Comparison of ENCODE assay signal across 10 cellular contexts in the genomic region with DNA sequence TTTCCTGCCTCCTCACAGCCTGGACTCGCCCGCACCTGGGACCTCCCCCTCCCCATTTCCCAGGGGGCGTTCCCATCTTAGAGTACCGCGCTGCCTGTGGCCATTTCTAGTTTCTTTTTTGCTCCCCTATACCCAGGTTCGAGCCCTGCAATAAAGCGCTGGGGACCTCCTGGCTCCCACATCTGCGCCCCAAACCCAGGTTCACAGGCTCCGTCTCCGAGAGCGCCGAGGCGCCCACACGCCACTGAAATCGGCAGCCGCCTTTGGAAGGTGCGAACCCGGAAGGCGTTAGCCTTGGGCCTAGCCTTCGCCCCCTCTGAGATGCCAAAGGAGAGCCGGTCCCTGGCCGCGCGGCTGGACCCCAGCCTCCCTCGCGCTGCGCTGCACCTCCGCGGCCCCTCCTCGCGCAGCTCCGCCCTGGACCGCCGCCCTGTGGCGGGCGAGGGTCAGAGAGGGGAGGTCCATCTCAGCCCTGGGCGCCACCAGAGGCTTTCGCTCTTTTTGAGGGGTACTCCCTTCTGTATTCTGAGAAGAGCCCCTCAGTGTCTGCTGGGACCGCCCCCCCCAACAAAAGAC. TPM values are rescaled to one million over a fixed set of nuclear protein-coding genes. Genes with fewer than 3 reads are reported as not detected.
A peak's percentile ranks its signal among the peaks of the same experiment; 100 is the strongest.
DNase-seq lines count a peak whose midpoint lies in the region; ATAC-seq and TF ChIP-seq lines count a peak whose summit lies in the region.
"Had no signal": no experiment of that assay in that cellular context is flagged by ENCODE, and none has a peak within 500 bp of the region (broad histone marks: within the 10 kb centered on the region; RNA-seq: fewer than 3 reads in every experiment).

No MANE protein-coding gene starts in this region.

- H4K8ac ChIP-seq in mesenchymal stem cell (ENCODE audit: low read length), result no peak overlapping the region

- no peak for ATAC-seq in stimulated activated naive B cell treated with anti-CD40 and anti-IgM and Interleukin-4, amounts not matched to agents 10 μg/mL and 1 μg/mL and 100 μg/mL, for 72 hours (replicated peaks)

- H3K36me3 Mint-ChIP-seq in stimulated activated naive B cell treated with anti-CD40 and anti-IgM and Interleukin-4, amounts not matched to agents 10 μg/mL and 1 μg/mL and 100 μg/mL, for 72 hours, result no peaks in the 10 kb centered on the region

- H3K4me1 ChIP-seq in HUES6 (ENCODE audit: control insufficient read depth, insufficient read depth, low read length), result peaks cover 17% of the 10 kb centered on the region
- peaks cover 23% of the 10 kb centered on the region for H3K4me1 ChIP-seq in mesenchymal stem cell (ENCODE audit: control insufficient read depth, insufficient read depth, low read depth, low read length)
- H3K4me1 ChIP-seq: prostate gland had no signal

- H2BK12ac ChIP-seq in mesenchymal stem cell (ENCODE audit: low read length in 2 of 2), result no peak overlapping the region

- H3K18ac ChIP-seq in mesenchymal stem cell (ENCODE audit: low read depth in 1 of 2, low read length in 2 of 2), result no peak overlapping the region

- DNase-seq in brain microvascular endothelial cell (no peak), mesenchymal stem cell (no peak), ureter (ENCODE audit: low spot score) (no peak)
- no peak for DNase-seq in stimulated activated naive B cell treated with anti-CD40 and anti-IgM and Interleukin-4, amounts not matched to agents 10 μg/mL and 1 μg/mL and 100 μg/mL, for 72 hours
- no peak for DNase-seq in activated CD4-positive, CD25-positive, alpha-beta regulatory T cell (lab: John Stamatoyannopoulos, UW)
- no peak for DNase-seq in stimulated activated CD4-positive, alpha-beta T cell treated with anti-CD3 and anti-CD28 coated beads, Interleukin-2, amount 100 ng/mL, for 24 hours
- DNase-seq: activated CD4-positive, alpha-beta T cell treated with anti-CD3 and anti-CD28 coated beads, Interleukin-2, amount 50 U/mL, for 48 hours; NCI-H2029 treated with DMSO at 0.1 percent for 48 hours had no signal

- no peak for TF ChIP-seq CTCF in brain microvascular endothelial cell (IDR thresholded peaks at IDR 0.05; ENCODE audit: low read depth, low read length, missing control alignments)

- H3K9me3 Mint-ChIP-seq in stimulated activated naive B cell treated with anti-CD40 and anti-IgM and Interleukin-4, amounts not matched to agents 10 μg/mL and 1 μg/mL and 100 μg/mL, for 72 hours, result no peaks in the 10 kb centered on the region

- no peak overlapping the region for H3K9ac ChIP-seq in HUES6 (ENCODE audit: low read length)
- H3K9ac ChIP-seq in mesenchymal stem cell (ENCODE audit: low read length), result peak overlapping the region; percentile 83

- peak overlapping the region; percentile 57 to 74 for H3K4me3 Mint-ChIP-seq in stimulated activated naive B cell treated with anti-CD40 and anti-IgM and Interleukin-4, amounts not matched to agents 10 μg/mL and 1 μg/mL and 100 μg/mL, for 72 hours

- H2BK5ac ChIP-seq in mesenchymal stem cell (ENCODE audit: low read depth, low read length, poor library complexity, severe bottlenecking), result no peak overlapping the region

- no peak overlapping the region for H2BK120ac ChIP-seq in mesenchymal stem cell (ENCODE audit: low read depth, low read length)

- H3K4ac ChIP-seq in mesenchymal stem cell (ENCODE audit: low read depth in 1 of 2, low read length in 2 of 2), result no peak overlapping the region

- 3% methylated on average over 39 of the region's 39 CpGs for WGBS in mesenchymal stem cell

- no peaks in the 10 kb centered on the region for H3K9me3 ChIP-seq in HUES6 (ENCODE audit: control insufficient read depth, insufficient read depth, low read depth, low read length)
- no peaks in the 10 kb centered on the region for H3K9me3 ChIP-seq in mesenchymal stem cell (ENCODE audit: control insufficient read depth, low read length)
- H3K9me3 ChIP-seq: prostate gland had no signal

- H2AFZ ChIP-seq in mesenchymal stem cell (ENCODE audit: low read depth, low read length), result no peak overlapping the region

- peak overlapping the region in 1 of 2 experiments; percentile 28 for H3K23ac ChIP-seq in mesenchymal stem cell (ENCODE audit: low read length in 2 of 2)

- no peak overlapping the region for H3K4me2 ChIP-seq in mesenchymal stem cell (ENCODE audit: low read length, poor library complexity, severe bottlenecking)

- H2AK5ac ChIP-seq in mesenchymal stem cell (ENCODE audit: low read length, severe bottlenecking), result no peak overlapping the region

- H3K4me1 Mint-ChIP-seq in stimulated activated naive B cell treated with anti-CD40 and anti-IgM and Interleukin-4, amounts not matched to agents 10 μg/mL and 1 μg/mL and 100 μg/mL, for 72 hours, result peaks cover 25 to 48% of the 10 kb centered on the region in 2 donors

- no peak overlapping the region for H4K91ac ChIP-seq in mesenchymal stem cell (ENCODE audit: low read length)

- H3K36me3 ChIP-seq in HUES6 (ENCODE audit: control insufficient read depth, insufficient read depth, low read length) (no peaks in the 10 kb centered on the region), brain microvascular endothelial cell (replicated peaks) (no peaks in the 10 kb centered on the region), mesenchymal stem cell (ENCODE audit: control insufficient read depth in 1 of 2, insufficient read depth in 2 of 2, low read depth in 1 of 2, low read length in 2 of 2) (peaks cover 0 to 2% of the 10 kb centered on the region in 2 experiments)
- H3K36me3 ChIP-seq: prostate gland had no signal

- no peak overlapping the region for H3K27ac Mint-ChIP-seq in stimulated activated naive B cell treated with anti-CD40 and anti-IgM and Interleukin-4, amounts not matched to agents 10 μg/mL and 1 μg/mL and 100 μg/mL, for 72 hours

- peak overlapping the region; percentile 60 for H3K4me3 ChIP-seq in HUES6 (ENCODE audit: low read depth, low read length)
- peak overlapping the region; percentile 40 for H3K4me3 ChIP-seq in brain microvascular endothelial cell (ENCODE audit: low read depth, low read length)
- H3K4me3 ChIP-seq in mesenchymal stem cell (ENCODE audit: insufficient read depth in 1 of 2, low read depth in 1 of 2, low read length in 2 of 2), result peak overlapping the region; percentile 20 to 83

- no peak overlapping the region for H2BK15ac ChIP-seq in mesenchymal stem cell (ENCODE audit: low read depth, poor library complexity, severe bottlenecking)

- H3K14ac ChIP-seq in mesenchymal stem cell (ENCODE audit: low read length in 2 of 2), result no peak overlapping the region

- no peaks in the 10 kb centered on the region for H3K79me1 ChIP-seq in mesenchymal stem cell (replicated peaks; ENCODE audit: low read length, poor library complexity, severe bottlenecking)

- H3K27me3 ChIP-seq in HUES6 (ENCODE audit: control insufficient read depth, insufficient read depth, low read length) (peaks cover 61% of the 10 kb centered on the region), brain microvascular endothelial cell (replicated peaks) (peaks cover 9% of the 10 kb centered on the region), mesenchymal stem cell (ENCODE audit: control insufficient read depth in 1 of 2, insufficient read depth in 1 of 2, low read length in 2 of 2) (peaks cover 30 to 69% of the 10 kb centered on the region in 2 experiments)

- in situ Hi-C loops in brain microvascular endothelial cell (cut with HindIII; ENCODE audit: low pct_ligation_motif_present, low sequenced_read_pairs), result no loop called here

- H3K27me3 Mint-ChIP-seq in stimulated activated naive B cell treated with anti-CD40 and anti-IgM and Interleukin-4, amounts not matched to agents 10 μg/mL and 1 μg/mL and 100 μg/mL, for 72 hours, result peaks cover 57 to 69% of the 10 kb centered on the region in 2 donors

- H3K27ac ChIP-seq in HUES6 (ENCODE audit: low read depth, low read length) (no peak overlapping the region), brain microvascular endothelial cell (no peak overlapping the region), mesenchymal stem cell (ENCODE audit: low read length, poor library complexity, severe bottlenecking) (no peak overlapping the region)
- H3K27ac ChIP-seq: prostate gland had no signal

RNA-seq across cellular contexts. Expression of gene KCNJ12, which starts 1.8 kb away (rescaled TPM):
- 0.01 TPM for polyA plus RNA-seq in mesenchymal stem cell (2013, experiment 1 of 2)
- polyA plus RNA-seq in mesenchymal stem cell (2013, experiment 2 of 2), result 0.01 TPM
- 1.6 TPM for total RNA-seq in ureter
